ENCODE assay signal across 31 cellular contexts in genomic region chr12:112750971-112751370, GRCh38. TPM values are rescaled to one million over a fixed set of nuclear protein-coding genes. Genes with fewer than 3 reads are reported as not detected.
DNase-seq lines count a peak whose midpoint lies in the region; TF ChIP-seq lines count a peak whose summit lies in the region.
"Had no signal": no experiment of that assay in that cellular context is flagged by ENCODE, and none has a peak within 500 bp of the region (broad histone marks: within the 10 kb centered on the region; RNA-seq: fewer than 3 reads in every experiment).

No MANE protein-coding gene starts in this region.

- no peaks in the 10 kb centered on the region for H3K79me2 ChIP-seq in mesendoderm (ENCODE audit: control insufficient read depth, insufficient read depth, low read length)

- H2AK5ac ChIP-seq in mesendoderm (ENCODE audit: low read length), result no peak overlapping the region

- no peak overlapping the region for H4K8ac ChIP-seq in mesendoderm (ENCODE audit: low read depth, low read length)

- in situ Hi-C loops in SK-MEL-5 (cut with HindIII; ENCODE audit: low pct_unique_long_range_greater_than_20kb, low sequenced_read_pairs), result no loop called here

- H3K23ac ChIP-seq in mesendoderm (ENCODE audit: low read length), result no peak overlapping the region

- H4K5ac ChIP-seq in mesendoderm (ENCODE audit: low read length), result no peak overlapping the region

- H3K4me3 ChIP-seq in fibroblast of mammary gland (ENCODE audit: control insufficient read depth, low read depth, low read length), result no peak overlapping the region
- H3K4me3 ChIP-seq in vagina, result no peak overlapping the region
- no peak overlapping the region for H3K4me3 ChIP-seq in mesendoderm (ENCODE audit: low read length)
- H3K4me3 ChIP-seq: BLaER1 treated with 17β-estradiol and CSF1 and Interleukin-3, amounts not matched to agents 10 nM and 100 nM; GM23248; heart left ventricle; K562; lower lobe of right lung; transverse colon had no signal

- no CpG with 5 or more reads among the region's 4 CpGs for WGBS in mesendoderm (ENCODE audit: extremely low coverage, insufficient coverage, low lambda C conversion rate)

- DNase-seq in HK-2 (ENCODE audit: unreplicated experiment), result peak; percentile 11
- DNase-seq in SK-MEL-5 (ENCODE audit: low read depth, low spot score), result peak; percentile 92
- DNase-seq in fibroblast of mammary gland (ENCODE audit: low read depth), result peak; percentile 2
- DNase-seq in vagina (ENCODE audit: extremely low spot score in 2 of 2), result peak; percentile 25 to 29
- no peak for DNase-seq in NCI-H2171 treated with DMSO at 0.1 percent for 48 hours (lab: John Stamatoyannopoulos, UW)
- no peak for DNase-seq in activated CD8-positive, alpha-beta memory T cell treated with anti-CD3 and anti-CD28 coated beads, Interleukin-2, amount 50 U/mL, for 4 hours
- DNase-seq in mesendoderm, result no peak
- DNase-seq: activated CD4-positive, alpha-beta T cell treated with anti-CD3 and anti-CD28 coated beads for 36 hours; activated CD8-positive, alpha-beta T cell treated with anti-CD3 and anti-CD28 coated beads for 36 hours; amygdala; DMS53; effector CD8-positive, alpha-beta T cell; erythroblast; GF-D8; GM23248; heart left ventricle; lower lobe of right lung; naive thymus-derived CD8-positive, alpha-beta T cell; NCI-H1105 treated with DMSO at 0.1 percent for 48 hours; NCI-H187 treated with DMSO at 0.1 percent for 48 hours; NCI-H526; NK-92 treated with Interleukin-12 subunit alpha and Interleukin-12 subunit beta, amount 100 ng/mL, for 24 hours; occipital lobe; SIG-M5; stimulated activated CD4-positive, alpha-beta T cell treated with anti-CD3 and anti-CD28 coated beads, Interleukin-15, amount 100 ng/mL, for 24 hours; stimulated activated CD4-positive, alpha-beta T cell treated with anti-CD3 and anti-CD28 coated beads, Interleukin-4, amount 100 ng/mL, for 4 hours; transverse colon had no signal

- no peak overlapping the region for H3K4ac ChIP-seq in mesendoderm (ENCODE audit: low read depth, low read length)

- no peak overlapping the region for H3K4me2 ChIP-seq in mesendoderm (ENCODE audit: low read length)
- H3K4me2 ChIP-seq: BLaER1 treated with 17β-estradiol and CSF1 and Interleukin-3, amounts not matched to agents 10 nM and 100 nM had no signal

- no peak overlapping the region for H3K18ac ChIP-seq in mesendoderm (ENCODE audit: low read length)

- no peak overlapping the region for H2BK15ac ChIP-seq in mesendoderm (replicated peaks; ENCODE audit: low read depth)

- intact Hi-C loops in vagina (cut with DNase I), result no loop called here

- no peaks in the 10 kb centered on the region for H3K27me3 ChIP-seq in vagina
- no peaks in the 10 kb centered on the region for H3K27me3 ChIP-seq in mesendoderm (ENCODE audit: insufficient read depth, low read length, poor library complexity)
- H3K27me3 ChIP-seq: BLaER1 treated with 17β-estradiol and CSF1 and Interleukin-3, amounts not matched to agents 10 nM and 100 nM had no signal

- no peak overlapping the region for H3K27ac ChIP-seq in vagina
- H3K27ac ChIP-seq in mesendoderm (ENCODE audit: low read depth, low read length), result no peak overlapping the region
- H3K27ac ChIP-seq: BLaER1 treated with 17β-estradiol and CSF1 and Interleukin-3, amounts not matched to agents 10 nM and 100 nM; GM23248; heart left ventricle; lower lobe of right lung; transverse colon had no signal

- H3K9me3 ChIP-seq in vagina, result peaks cover 2% of the 10 kb centered on the region

- H3K9ac ChIP-seq in mesendoderm (ENCODE audit: low read length), result no peak overlapping the region
- H3K9ac ChIP-seq: BLaER1 treated with 17β-estradiol and CSF1 and Interleukin-3, amounts not matched to agents 10 nM and 100 nM; GM23248 had no signal

- no peak for TF ChIP-seq CTCF in fibroblast of mammary gland (conservative IDR thresholded peaks at IDR 0.05; ENCODE audit: control insufficient read depth, insufficient read depth, low read depth, low read length)
- no peak for TF ChIP-seq CTCF in vagina (IDR thresholded peaks at IDR 0.05)

- H3K36me3 ChIP-seq in vagina (no peaks in the 10 kb centered on the region), mesendoderm (ENCODE audit: control insufficient read depth, insufficient read depth, low read length) (no peaks in the 10 kb centered on the region)
- H3K36me3 ChIP-seq: BLaER1 treated with 17β-estradiol and CSF1 and Interleukin-3, amounts not matched to agents 10 nM and 100 nM; heart left ventricle; lower lobe of right lung; transverse colon had no signal

- no peak overlapping the region for H2BK120ac ChIP-seq in mesendoderm (ENCODE audit: low read depth, low read length)

- no peak overlapping the region for H3K56ac ChIP-seq in mesendoderm (ENCODE audit: low read length)

- no peaks in the 10 kb centered on the region for H3K4me1 ChIP-seq in vagina
- no peaks in the 10 kb centered on the region for H3K4me1 ChIP-seq in mesendoderm (ENCODE audit: control insufficient read depth, low read depth, low read length)
- H3K4me1 ChIP-seq: heart left ventricle, lower lobe of right lung, transverse colon had no signal

- H3K79me1 ChIP-seq in mesendoderm (ENCODE audit: low read length), result no peaks in the 10 kb centered on the region

- no peak for TF ChIP-seq POLR2A in vagina (IDR thresholded peaks at IDR 0.05)

- no peak overlapping the region for H2BK5ac ChIP-seq in mesendoderm (ENCODE audit: low read length)

RNA-seq across cellular contexts. Expression of gene RPH3A, which starts 40.6 kb away (rescaled TPM):
- not detected in 2 replicates for total RNA-seq in SK-MEL-5 (2014; rRNA removed; shearing (Covaris generic))
- polyA plus RNA-seq in SK-MEL-5 (2015; cell fraction: cytosol; rRNA removed), result 0.40 TPM in 1 of 2 replicates, not detected in the other
- 0.69 TPM in 1 of 2 replicates, not detected in the other for polyA plus RNA-seq in SK-MEL-5 (2015; cell fraction: nucleus; rRNA removed)
- total RNA-seq in vagina, result 3.4 TPM
- polyA plus RNA-seq in mesendoderm (2013, experiment 1 of 2), result 0.04 TPM
- polyA plus RNA-seq in mesendoderm (2013, experiment 2 of 2), result 0.07 TPM
- total RNA-seq: activated CD4-positive, alpha-beta T cell treated with anti-CD3 and anti-CD28 coated beads for 36 hours; activated CD8-positive, alpha-beta T cell treated with anti-CD3 and anti-CD28 coated beads for 36 hours; GM23248; K562; MCF 10A; naive thymus-derived CD8-positive, alpha-beta T cell; pulmonary artery endothelial cell had no signal
- polyA plus RNA-seq: GM23248; heart left ventricle; naive thymus-derived CD8-positive, alpha-beta T cell had no signal

Comparison
In these comparisons a context has a peak if more than half of its experiments do, and no peak if none do; other contexts are left out.
1. DNase-seq: peak in HK-2 (single experiment), SK-MEL-5 (single experiment), fibroblast of mammary gland (single experiment) and vagina (2 of 2); none in NCI-H2171 treated with DMSO at 0.1 percent for 48 hours (single experiment), activated CD8-positive, alpha-beta memory T cell treated with anti-CD3 and anti-CD28 coated beads, Interleukin-2, amount 50 U/mL, for 4 hours (single experiment) and mesendoderm (single experiment).